ENCODE assay signal across 26 cellular contexts in the genomic region with DNA sequence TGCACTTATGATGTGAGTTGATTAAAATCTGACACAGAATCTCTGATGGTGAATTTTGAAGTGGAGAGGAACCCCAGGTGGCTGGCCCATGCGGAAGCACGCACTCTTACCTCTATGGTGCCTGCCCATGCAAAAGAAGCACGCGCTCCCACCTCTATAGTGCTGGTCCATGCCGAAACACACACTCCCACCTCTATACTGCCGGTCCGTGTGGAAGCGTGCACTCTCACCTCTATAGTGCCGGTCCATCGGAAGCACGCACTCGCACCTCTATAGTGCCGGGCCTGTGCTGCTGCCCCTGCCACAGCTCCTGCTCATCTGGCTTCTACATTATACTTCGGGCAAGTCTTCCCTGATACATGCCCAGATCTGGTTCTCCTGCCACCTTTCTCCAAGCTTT.
"Had no signal": no experiment of that assay in that cellular context is flagged by ENCODE, and none has a peak within 500 bp of the region (broad histone marks: within the 10 kb centered on the region; RNA-seq: fewer than 3 reads in every experiment).

No MANE protein-coding gene starts in this region.

- H3K4me2 ChIP-seq: SK-N-SH had no signal

- H3K9ac ChIP-seq: SK-N-SH had no signal

- ATAC-seq: activated CD4-positive, alpha-beta T cell treated with anti-CD3 and anti-CD28 coated beads for 36 hours; activated CD8-positive, alpha-beta T cell treated with anti-CD3 and anti-CD28 coated beads for 36 hours; activated T-cell treated with anti-CD3 and anti-CD28 coated beads, Interleukin-2, amount 50 U/mL, for 72 hours; Panc1; Right ventricle myocardium inferior had no signal

- H3K9me3 Mint-ChIP-seq: activated CD8-positive, alpha-beta T cell treated with anti-CD3 and anti-CD28 coated beads for 36 hours; activated naive CD4-positive, alpha-beta T cell treated with anti-CD3 and anti-CD28 coated beads, Interleukin-2, amount 10 ng/mL, durations not matched to agents 7 days and 5 days; activated naive CD8-positive, alpha-beta T cell treated with anti-CD3 and anti-CD28 coated beads for 36 hours; activated T-cell treated with anti-CD3 and anti-CD28 coated beads, Interleukin-2, amount 50 U/mL, for 72 hours; activated T-helper 2 cell treated with anti-CD3 and anti-CD28 coated beads, Interferon-gamma antibody, Interleukin-2, Interleukin-4, amounts not matched to agents 10 μg/mL and 5 μg/mL and 100 μg/mL, durations not matched to agents 14 hours and 24 hours and 36 hours had no signal

- H3K9me3 ChIP-seq: SJCRH30, SK-N-SH had no signal

- H3K27ac Mint-ChIP-seq: activated CD4-positive, alpha-beta T cell treated with anti-CD3 and anti-CD28 coated beads for 36 hours; activated CD8-positive, alpha-beta T cell treated with anti-CD3 and anti-CD28 coated beads for 36 hours; activated naive CD4-positive, alpha-beta T cell treated with anti-CD3 and anti-CD28 coated beads, Interleukin-2, amount 10 ng/mL, durations not matched to agents 7 days and 5 days; activated naive CD8-positive, alpha-beta T cell treated with anti-CD3 and anti-CD28 coated beads for 36 hours; activated T-cell treated with anti-CD3 and anti-CD28 coated beads, Interleukin-2, amount 50 U/mL, for 72 hours; activated T-helper 2 cell treated with anti-CD3 and anti-CD28 coated beads, Interferon-gamma antibody, Interleukin-2, Interleukin-4, amounts not matched to agents 10 μg/mL and 5 μg/mL and 100 μg/mL, durations not matched to agents 14 hours and 24 hours and 36 hours had no signal

- H3K9me2 ChIP-seq: SK-N-SH had no signal

- H3K4me3 Mint-ChIP-seq: activated CD4-positive, alpha-beta T cell treated with anti-CD3 and anti-CD28 coated beads for 36 hours; activated CD8-positive, alpha-beta T cell treated with anti-CD3 and anti-CD28 coated beads for 36 hours; activated naive CD4-positive, alpha-beta T cell treated with anti-CD3 and anti-CD28 coated beads, Interleukin-2, amount 10 ng/mL, durations not matched to agents 7 days and 5 days; activated naive CD8-positive, alpha-beta T cell treated with anti-CD3 and anti-CD28 coated beads for 36 hours; activated T-cell treated with anti-CD3 and anti-CD28 coated beads, Interleukin-2, amount 50 U/mL, for 72 hours had no signal

- H3K4me3 ChIP-seq: cardiac muscle cell, SJCRH30 had no signal

- H3K27ac ChIP-seq: brain microvascular endothelial cell, cardiac muscle cell, SJCRH30, VCaP had no signal

- H3K27me3 Mint-ChIP-seq: activated CD4-positive, alpha-beta T cell treated with anti-CD3 and anti-CD28 coated beads for 36 hours had no signal

- H3K36me3 Mint-ChIP-seq: activated naive CD4-positive, alpha-beta T cell treated with anti-CD3 and anti-CD28 coated beads, Interleukin-2, amount 10 ng/mL, durations not matched to agents 7 days and 5 days; activated naive CD8-positive, alpha-beta T cell treated with anti-CD3 and anti-CD28 coated beads for 36 hours had no signal

- DNase-seq: activated CD4-positive, alpha-beta T cell treated with anti-CD3 and anti-CD28 coated beads for 36 hours; activated CD8-positive, alpha-beta memory T cell treated with anti-CD3 and anti-CD28 coated beads, Interleukin-2, amount 50 U/mL, for 4 hours; activated CD8-positive, alpha-beta T cell treated with anti-CD3 and anti-CD28 coated beads for 36 hours; activated gamma-delta T cell treated with Interleukin-2 at 50 U/mL for 16 hours; activated naive CD4-positive, alpha-beta T cell treated with anti-CD3 and anti-CD28 coated beads, Interleukin-2, amount 10 ng/mL, durations not matched to agents 7 days and 5 days; activated naive CD8-positive, alpha-beta T cell treated with anti-CD3 and anti-CD28 coated beads for 36 hours; activated T-cell treated with anti-CD3 and anti-CD28 coated beads, Interleukin-2, amount 50 U/mL, for 72 hours; brain microvascular endothelial cell; KG1; NCI-H1092; NCI-H1417; NCI-H1930; NCI-H345; NCI-H510A; NCI-H69; NK-92 treated with Interleukin-12 subunit alpha and Interleukin-12 subunit beta, amount 100 ng/mL, for 24 hours; OCI-M1; RPMI8226; SJCRH30; SK-N-SH; T-helper 1 cell had no signal

- H3K36me3 ChIP-seq: cardiac muscle cell had no signal

- H3K27me3 ChIP-seq: brain microvascular endothelial cell, cardiac muscle cell, SJCRH30 had no signal
